In the genomic region with DNA sequence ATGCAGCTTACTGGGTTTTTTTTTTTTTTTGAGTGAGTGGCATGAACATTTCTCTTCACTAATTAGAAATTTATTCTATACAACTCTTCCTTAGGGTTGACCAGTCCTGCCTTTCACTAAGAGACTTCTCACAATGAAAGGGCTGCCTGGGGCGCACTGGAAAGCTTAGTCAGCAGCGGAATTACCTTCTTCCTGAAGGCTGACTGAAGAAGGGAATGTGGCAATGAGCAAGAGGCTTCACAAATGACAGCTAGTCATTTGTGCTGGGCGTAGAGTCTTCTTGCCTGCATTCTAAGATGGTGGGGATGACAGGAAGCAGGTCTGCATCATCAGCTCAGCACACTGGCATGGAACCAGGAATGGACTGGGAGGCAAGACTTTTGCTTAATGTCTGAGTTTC, we compare ENCODE assay signal across 29 cellular contexts. TPM values are rescaled to one million over a fixed set of nuclear protein-coding genes. Genes with fewer than 3 reads are reported as not detected.
A peak's percentile ranks its signal among the peaks of the same experiment; 100 is the strongest.
DNase-seq lines count a peak whose midpoint lies in the region; ATAC-seq and TF ChIP-seq lines count a peak whose summit lies in the region.
"Had no signal": no experiment of that assay in that cellular context is flagged by ENCODE, and none has a peak within 500 bp of the region (broad histone marks: within the 10 kb centered on the region; RNA-seq: fewer than 3 reads in every experiment).

No MANE protein-coding gene starts in this region.

- intact Hi-C loops in PC-3 (cut with micrococcal nuclease) = no loop called here
- intact Hi-C loops in testis (cut with DNase I; ENCODE audit: low total_unique reads) = no loop called here

- H4K20me1 ChIP-seq in PC-3 (ENCODE audit: low read length) = no peaks in the 10 kb centered on the region
- no peaks in the 10 kb centered on the region for H4K20me1 ChIP-seq in smooth muscle cell (ENCODE audit: low read depth)

- H3K4me1 ChIP-seq in PC-3 (ENCODE audit: insufficient read depth, low read length) (no peaks in the 10 kb centered on the region), foreskin keratinocyte (no peaks in the 10 kb centered on the region), smooth muscle cell (ENCODE audit: low read depth) (no peaks in the 10 kb centered on the region), testis (no peaks in the 10 kb centered on the region)
- H3K4me1 ChIP-seq: heart left ventricle, psoas muscle had no signal

- H3K9ac ChIP-seq in PC-3 (ENCODE audit: low read length) (no peak overlapping the region), smooth muscle cell (ENCODE audit: low read depth) (no peak overlapping the region)

- peak; percentile 34 for DNase-seq in NCI-H2227 (lab: John Stamatoyannopoulos, UW; ENCODE audit: unreplicated experiment)
- no peak for DNase-seq in NCI-H2227 treated with DMSO at 0.1 percent for 48 hours (lab: John Stamatoyannopoulos, UW)
- peak; percentile 19 for DNase-seq in PC-3
- DNase-seq in foreskin keratinocyte = peak; percentile 58 to 82
- no peak for DNase-seq in NCI-H1417 (lab: John Stamatoyannopoulos, UW)
- DNase-seq in smooth muscle cell (lab: John Stamatoyannopoulos, UW; ENCODE audit: unreplicated experiment) = no peak
- no peak for DNase-seq in testis
- DNase-seq: activated CD4-positive, alpha-beta T cell treated with anti-CD3 and anti-CD28 coated beads, Interleukin-2, amount 50 U/mL, for 4 hours; activated naive CD4-positive, alpha-beta T cell; AML-193; CD4-positive, CD25-positive, alpha-beta regulatory T cell; effector memory CD8-positive, alpha-beta T cell; erythroblast; heart left ventricle; midbrain; naive B cell; NCI-H1092 treated with DMSO at 0.1 percent for 48 hours; NCI-H187 treated with DMSO at 0.1 percent for 48 hours; NCI-H526; NK-92 treated with Interleukin-12 subunit alpha and Interleukin-12 subunit beta, amount 100 ng/mL, for 24 hours; nucleus accumbens; psoas muscle; stimulated activated CD4-positive, alpha-beta T cell treated with anti-CD3 and anti-CD28 coated beads, Interleukin-15, amount 100 ng/mL, for 24 hours; T-helper 2 cell had no signal

- ATAC-seq in PC-3 (no peak), foreskin keratinocyte (peak; percentile 95), GM21825 (IDR thresholded peaks at IDR 0.05; ENCODE audit: unreplicated experiment) (no peak)
- ATAC-seq: activated CD4-positive, CD25-positive, alpha-beta regulatory T cell treated with anti-CD3 and anti-CD28 coated beads, Interleukin-2, amount 50 U/mL, for 24 hours; effector memory CD8-positive, alpha-beta T cell; heart left ventricle; psoas muscle; Right ventricle myocardium inferior; stimulated activated memory B cell treated with anti-CD40 and anti-IgM and Interleukin-4, amounts not matched to agents 10 μg/mL and 1 μg/mL and 100 μg/mL, for 72 hours had no signal

- no peak for TF ChIP-seq CTCF in PC-3 (conservative IDR thresholded peaks at IDR 0.05; ENCODE audit: low read depth, low read length)
- no peak for TF ChIP-seq CTCF in foreskin keratinocyte (conservative IDR thresholded peaks at IDR 0.05)
- no peak for TF ChIP-seq CTCF in smooth muscle cell (IDR thresholded peaks at IDR 0.05; ENCODE audit: borderline replicate concordance, insufficient read depth, poor library complexity, severe bottlenecking)
- TF ChIP-seq CTCF in testis (IDR thresholded peaks at IDR 0.05) = no peak

- no peak overlapping the region for H2AFZ ChIP-seq in PC-3 (ENCODE audit: low read length)
- no peak overlapping the region for H2AFZ ChIP-seq in smooth muscle cell (ENCODE audit: low read depth)

- CTCF ChIA-PET in PC-3 (lab: Charles Lee) = no interaction called here

- TF ChIP-seq POLR2A in testis (IDR thresholded peaks at IDR 0.05) = no peak

- H3K9me3 ChIP-seq in PC-3 (ENCODE audit: low read length) (no peaks in the 10 kb centered on the region), smooth muscle cell (replicated peaks; ENCODE audit: low read depth) (no peaks in the 10 kb centered on the region), testis (no peaks in the 10 kb centered on the region)
- H3K9me3 ChIP-seq: psoas muscle had no signal

- POLR2A ChIA-PET in PC-3 (lab: Charles Lee; ENCODE audit: unreplicated experiment) = no interaction called here

- WGBS in smooth muscle cell (ENCODE audit: low lambda C conversion rate) = 58% methylated on average over 3 of the region's 3 CpGs
- 72 to 82% methylated on average over 3 of the region's 3 CpGs for WGBS in testis, 2 donors

- H3K9me2 ChIP-seq in PC-3 (replicated peaks; ENCODE audit: low read length) = no peaks in the 10 kb centered on the region

- H3K4me2 ChIP-seq in PC-3 (ENCODE audit: low read length) = no peak overlapping the region
- H3K4me2 ChIP-seq in smooth muscle cell = no peak overlapping the region

- no peaks in the 10 kb centered on the region for H3K36me3 ChIP-seq in PC-3 (ENCODE audit: low read depth, low read length)
- H3K36me3 ChIP-seq in smooth muscle cell (ENCODE audit: low read depth) = no peaks in the 10 kb centered on the region
- H3K36me3 ChIP-seq in testis (ENCODE audit: low read depth, missing control alignments) = no peaks in the 10 kb centered on the region
- H3K36me3 ChIP-seq: heart left ventricle had no signal

- H3K27ac ChIP-seq in PC-3 (ENCODE audit: low read length) (no peak overlapping the region), foreskin keratinocyte (no peak overlapping the region), smooth muscle cell (ENCODE audit: low read depth) (no peak overlapping the region), testis (no peak overlapping the region)
- H3K27ac ChIP-seq: heart left ventricle, psoas muscle had no signal

- no peaks in the 10 kb centered on the region for H3F3A ChIP-seq in PC-3 (ENCODE audit: low read length, unreplicated experiment)
- no peaks in the 10 kb centered on the region for H3F3A ChIP-seq in smooth muscle cell (ENCODE audit: low read depth)

- no TSS peak for BruUV-seq in PC-3 (replicated peaks; lab: Mats Ljungman, UMichigan)

- H3K4me3 ChIP-seq in PC-3 (ENCODE audit: low read length) = no peak overlapping the region
- H3K4me3 ChIP-seq in smooth muscle cell = no peak overlapping the region
- H3K4me3 ChIP-seq in testis = no peak overlapping the region
- H3K4me3 ChIP-seq: heart left ventricle, psoas muscle had no signal

- H3K27me3 ChIP-seq in PC-3 (ENCODE audit: low read length) (peaks cover 25% of the 10 kb centered on the region; the same call in 1 of the 2 replicates), foreskin keratinocyte (peaks cover 13% of the 10 kb centered on the region), smooth muscle cell (ENCODE audit: low read depth) (no peaks in the 10 kb centered on the region), testis (no peaks in the 10 kb centered on the region)

- no peaks in the 10 kb centered on the region for H3K79me2 ChIP-seq in PC-3 (ENCODE audit: low read length)
- no peaks in the 10 kb centered on the region for H3K79me2 ChIP-seq in smooth muscle cell (ENCODE audit: low read depth)

RNA-seq across cellular contexts. Expression of gene SCN3A, which starts 15.6 kb away (rescaled TPM):
- total RNA-seq in PC-3 (2014; rRNA removed) (0.07 and 0.12 TPM in 2 replicates), foreskin keratinocyte (not detected in 2 replicates), smooth muscle cell (not detected in 2 replicates), testis (1 to 10 TPM; 3.7 to 6.9 TPM)
- polyA plus RNA-seq in foreskin keratinocyte (not detected in 2 replicates), smooth muscle cell (not detected in 2 replicates), testis (ENCODE audit: insufficient read depth, low read depth, low replicate concordance) (6.3 TPM)
- total RNA-seq: CD4-positive, CD25-positive, alpha-beta regulatory T cell; fibroblast of villous mesenchyme had no signal

RNA-seq across cellular contexts. Expression of gene SCN2A, which starts 19.7 kb away (rescaled TPM):
- 0.07 and 0.46 TPM in 2 replicates for total RNA-seq in PC-3 (2014; rRNA removed)
- total RNA-seq in foreskin keratinocyte = 0.35 and 0.78 TPM in 2 replicates
- 0.13 and 0.36 TPM in 2 replicates for polyA plus RNA-seq in foreskin keratinocyte
- 0.27 and 0.58 TPM in 2 replicates for total RNA-seq in smooth muscle cell
- 0.17 and 0.53 TPM in 2 replicates for polyA plus RNA-seq in smooth muscle cell
- 1 to 10 TPM; 1.5 to 1.7 TPM for total RNA-seq in testis
- 0.57 TPM for polyA plus RNA-seq in testis (ENCODE audit: insufficient read depth, low read depth, low replicate concordance)
- total RNA-seq: CD4-positive, CD25-positive, alpha-beta regulatory T cell; psoas muscle had no signal
- polyA plus RNA-seq: CD4-positive, CD25-positive, alpha-beta regulatory T cell had no signal

Comparison
In these comparisons a context has a peak if more than half of its experiments do, and no peak if none do; other contexts are left out.
1. DNase-seq: peak in NCI-H2227 (single experiment), PC-3 (single experiment) and foreskin keratinocyte (2 of 2); none in NCI-H2227 treated with DMSO at 0.1 percent for 48 hours (single experiment), NCI-H1417 (0 of 3), smooth muscle cell (single experiment) and testis (single experiment).